In genomic region chr6:53799340-53799739, GRCh38 we compare ENCODE assay signal across 30 cellular contexts.
"Had no signal": no experiment of that assay in that cellular context is flagged by ENCODE, and none has a peak within 500 bp of the region (broad histone marks: within the 10 kb centered on the region; RNA-seq: fewer than 3 reads in every experiment).

No MANE protein-coding gene starts in this region.

- H3K27ac ChIP-seq: SJCRH30, VCaP had no signal

- DNase-seq: activated CD4-positive, alpha-beta memory T cell treated with anti-CD3 and anti-CD28 coated beads for 36 hours; activated CD4-positive, alpha-beta T cell treated with anti-CD3 and anti-CD28 coated beads, Interleukin-2, amount 10 ng/mL, durations not matched to agents 7 days and 5 days; activated CD4-positive, CD25-positive, alpha-beta regulatory T cell; activated CD8-positive, alpha-beta memory T cell treated with anti-CD3 and anti-CD28 coated beads for 24 hours; activated effector memory CD4-positive, alpha-beta T cell treated with anti-CD3 and anti-CD28 coated beads, Interleukin-2, amount 50 U/mL, for 16 hours; activated naive CD4-positive, alpha-beta T cell treated with Interleukin-2 at 50 U/mL for 16 hours; activated naive CD8-positive, alpha-beta T cell treated with anti-CD3 and anti-CD28 coated beads, Interleukin-2, amount 50 U/mL, for 24 hours; activated T-cell treated with anti-CD3 and anti-CD28 coated beads, Interleukin-2, amount 50 U/mL, for 4 hours; amniotic stem cell; KG1; MV-4-11; NCI-H1092 treated with DMSO at 0.1 percent for 48 hours; NCI-H1417 treated with DMSO at 0.1 percent for 48 hours; NCI-H1694; NCI-H2029; NCI-H2107; NCI-H226; NCI-H510A; NCI-H526 treated with DMSO at 0.1 percent for 48 hours; NK-92 treated with Interleukin-12 subunit alpha and Interleukin-12 subunit beta, amount 100 ng/mL, for 24 hours; OCI-M1; RPMI8226; SJCRH30; SK-N-SH; T-helper 1 cell had no signal

- H3K4me2 ChIP-seq: SK-N-SH had no signal

- H3K4me3 ChIP-seq: SJCRH30 had no signal

- H3K9me3 Mint-ChIP-seq: activated CD4-positive, alpha-beta memory T cell treated with anti-CD3 and anti-CD28 coated beads for 36 hours; activated CD4-positive, alpha-beta T cell treated with anti-CD3 and anti-CD28 coated beads, Interleukin-2, amount 10 ng/mL, durations not matched to agents 7 days and 5 days; activated naive CD4-positive, alpha-beta T cell treated with anti-CD3 and anti-CD28 coated beads, Interleukin-2, amount 50 U/mL, for 72 hours; activated naive CD8-positive, alpha-beta T cell treated with anti-CD3 and anti-CD28 coated beads, Interleukin-2, amount 50 U/mL, for 24 hours; activated T-cell treated with anti-CD3 and anti-CD28 coated beads, Interleukin-2, amount 50 U/mL, for 4 hours; brain had no signal

- ATAC-seq: activated naive CD4-positive, alpha-beta T cell treated with anti-CD3 and anti-CD28 coated beads, Interleukin-2, amount 50 U/mL, for 72 hours; activated naive CD8-positive, alpha-beta T cell treated with anti-CD3 and anti-CD28 coated beads, Interleukin-2, amount 50 U/mL, for 24 hours; activated T-cell treated with anti-CD3 and anti-CD28 coated beads, Interleukin-2, amount 50 U/mL, for 4 hours; Panc1; Right ventricle myocardium inferior had no signal

- H3K9me3 ChIP-seq: SJCRH30, SK-N-SH had no signal

- H3K27ac Mint-ChIP-seq: activated CD4-positive, alpha-beta memory T cell treated with anti-CD3 and anti-CD28 coated beads for 36 hours; activated CD4-positive, alpha-beta T cell treated with anti-CD3 and anti-CD28 coated beads, Interleukin-2, amount 10 ng/mL, durations not matched to agents 7 days and 5 days; activated naive CD4-positive, alpha-beta T cell treated with anti-CD3 and anti-CD28 coated beads, Interleukin-2, amount 50 U/mL, for 72 hours; activated naive CD8-positive, alpha-beta T cell treated with anti-CD3 and anti-CD28 coated beads, Interleukin-2, amount 50 U/mL, for 24 hours had no signal

- H3K9ac ChIP-seq: SK-N-SH had no signal

- H3K36me3 ChIP-seq: SJCRH30 had no signal

- H3K4me3 Mint-ChIP-seq: activated CD4-positive, alpha-beta memory T cell treated with anti-CD3 and anti-CD28 coated beads for 36 hours; activated CD4-positive, alpha-beta T cell treated with anti-CD3 and anti-CD28 coated beads, Interleukin-2, amount 10 ng/mL, durations not matched to agents 7 days and 5 days; activated naive CD8-positive, alpha-beta T cell treated with anti-CD3 and anti-CD28 coated beads, Interleukin-2, amount 50 U/mL, for 24 hours; activated T-cell treated with anti-CD3 and anti-CD28 coated beads, Interleukin-2, amount 50 U/mL, for 4 hours had no signal

- H3K27me3 ChIP-seq: SJCRH30 had no signal
